9 cellular contexts compared by ENCODE assay signal in genomic region chr6:34680802-34681515, GRCh38. TPM values are rescaled to one million over a fixed set of nuclear protein-coding genes. Genes with fewer than 3 reads are reported as not detected.
DNase-seq lines count a peak whose midpoint lies in the region; ATAC-seq lines count a peak whose summit lies in the region.
"Had no signal": no experiment of that assay in that cellular context is flagged by ENCODE, and none has a peak within 500 bp of the region (broad histone marks: within the 10 kb centered on the region; RNA-seq: fewer than 3 reads in every experiment).

No MANE protein-coding gene starts in this region.

- peak; percentile 30 for DNase-seq in SK-MEL-5 (ENCODE audit: low read depth, low spot score)
- peak; percentile 63 for DNase-seq in mesenchymal stem cell
- no peak for DNase-seq in HuH-7 (ENCODE audit: low spot score)
- no peak for DNase-seq in activated naive CD4-positive, alpha-beta T cell treated with anti-CD3 and anti-CD28 coated beads for 36 hours
- DNase-seq in activated CD4-positive, alpha-beta T cell treated with anti-CD3 and anti-CD28 coated beads for 1 hour = no peak
- DNase-seq: SJCRH30 had no signal

- H3K36me3 Mint-ChIP-seq in activated naive CD4-positive, alpha-beta T cell treated with anti-CD3 and anti-CD28 coated beads for 36 hours (ENCODE audit: low read depth) = peaks cover 4% of the 10 kb centered on the region

- no peak overlapping the region for H2AFZ ChIP-seq in mesenchymal stem cell (ENCODE audit: low read depth, low read length)

- H2BK15ac ChIP-seq in mesenchymal stem cell (ENCODE audit: low read depth, poor library complexity, severe bottlenecking) = no peak overlapping the region

- intact Hi-C loops in activated naive CD4-positive, alpha-beta T cell treated with anti-CD3 and anti-CD28 coated beads for 36 hours (cut with micrococcal nuclease) = no loop called here

- H3K23ac ChIP-seq in mesenchymal stem cell (ENCODE audit: low read length in 2 of 2) = no peak overlapping the region

- peaks cover 34% of the 10 kb centered on the region for H3K4me1 Mint-ChIP-seq in activated naive CD4-positive, alpha-beta T cell treated with anti-CD3 and anti-CD28 coated beads for 36 hours (ENCODE audit: low read depth)

- no peaks in the 10 kb centered on the region for H3K27me3 Mint-ChIP-seq in activated naive CD4-positive, alpha-beta T cell treated with anti-CD3 and anti-CD28 coated beads for 36 hours (ENCODE audit: low read depth)

- H3K4ac ChIP-seq in mesenchymal stem cell (ENCODE audit: low read depth in 1 of 2, low read length in 2 of 2) = no peak overlapping the region

- H3K4me2 ChIP-seq in BLaER1 (peak overlapping the region; percentile 29), mesenchymal stem cell (ENCODE audit: low read length, poor library complexity, severe bottlenecking) (no peak overlapping the region)

- WGBS in mesenchymal stem cell = 74% methylated on average over 3 of the region's 3 CpGs

- peaks cover 19% of the 10 kb centered on the region for H3K4me1 ChIP-seq in BLaER1
- peaks cover 1% of the 10 kb centered on the region for H3K4me1 ChIP-seq in mesenchymal stem cell (ENCODE audit: control insufficient read depth, insufficient read depth, low read depth, low read length)

- H3K4me3 ChIP-seq in BLaER1 = no peak overlapping the region
- no peak overlapping the region for H3K4me3 ChIP-seq in mesenchymal stem cell (ENCODE audit: insufficient read depth in 1 of 2, low read depth in 1 of 2, low read length in 2 of 2)
- H3K4me3 ChIP-seq: SJCRH30 had no signal

- peaks cover 90% of the 10 kb centered on the region for H4K20me1 ChIP-seq in BLaER1

- in situ Hi-C loops in SK-MEL-5 (cut with HindIII; ENCODE audit: low pct_unique_long_range_greater_than_20kb, low sequenced_read_pairs) = no loop called here

- no peaks in the 10 kb centered on the region for H3K9me3 Mint-ChIP-seq in activated naive CD4-positive, alpha-beta T cell treated with anti-CD3 and anti-CD28 coated beads for 36 hours

- no peak overlapping the region for H3K18ac ChIP-seq in mesenchymal stem cell (ENCODE audit: low read depth in 1 of 2, low read length in 2 of 2)

- H2BK120ac ChIP-seq in mesenchymal stem cell (ENCODE audit: low read depth, low read length) = no peak overlapping the region

- H3K4me3 Mint-ChIP-seq in activated naive CD4-positive, alpha-beta T cell treated with anti-CD3 and anti-CD28 coated beads for 36 hours = no peak overlapping the region

- H2AK5ac ChIP-seq in mesenchymal stem cell (ENCODE audit: low read length, severe bottlenecking) = no peak overlapping the region

- no peak overlapping the region for H4K91ac ChIP-seq in mesenchymal stem cell (ENCODE audit: low read length)

- H3K27ac Mint-ChIP-seq in activated naive CD4-positive, alpha-beta T cell treated with anti-CD3 and anti-CD28 coated beads for 36 hours = no peak overlapping the region

- H2BK5ac ChIP-seq in mesenchymal stem cell (ENCODE audit: low read depth, low read length, poor library complexity, severe bottlenecking) = peak overlapping the region; percentile 66

- H3K9ac ChIP-seq in BLaER1 (no peak overlapping the region), mesenchymal stem cell (ENCODE audit: low read length) (peak overlapping the region; percentile 24)

- no peaks in the 10 kb centered on the region for H3K27me3 ChIP-seq in BLaER1
- no peaks in the 10 kb centered on the region for H3K27me3 ChIP-seq in mesenchymal stem cell (ENCODE audit: control insufficient read depth in 1 of 2, insufficient read depth in 1 of 2, low read length in 2 of 2)
- H3K27me3 ChIP-seq: SJCRH30 had no signal

- H3K14ac ChIP-seq in mesenchymal stem cell (ENCODE audit: low read length in 2 of 2) = no peak overlapping the region

- peak; percentile 43 for ATAC-seq in GM21825 (IDR thresholded peaks at IDR 0.05; ENCODE audit: unreplicated experiment)
- no peak for ATAC-seq in HG03460 (IDR thresholded peaks at IDR 0.05; ENCODE audit: unreplicated experiment)

- H3K27ac ChIP-seq in BLaER1 (no peak overlapping the region), mesenchymal stem cell (ENCODE audit: low read length, poor library complexity, severe bottlenecking) (peak overlapping the region; percentile 66)
- H3K27ac ChIP-seq: SJCRH30 had no signal

- no peak overlapping the region for H4K8ac ChIP-seq in mesenchymal stem cell (ENCODE audit: low read length)

- H3K9me3 ChIP-seq in BLaER1 (no peaks in the 10 kb centered on the region), mesenchymal stem cell (ENCODE audit: control insufficient read depth, low read length) (no peaks in the 10 kb centered on the region)
- H3K9me3 ChIP-seq: SJCRH30 had no signal

- CTCF ChIA-PET in activated naive CD4-positive, alpha-beta T cell treated with anti-CD3 and anti-CD28 coated beads for 36 hours (lab: Charles Lee) = interaction anchor here (0.7 kb wide), 1 partner anchor 343 kb away, joined by 4 read pairs; no protein-coding TSS in a partner anchor

- H3K79me1 ChIP-seq in mesenchymal stem cell (replicated peaks; ENCODE audit: low read length, poor library complexity, severe bottlenecking) = peaks cover 10% of the 10 kb centered on the region

- peaks cover 4% of the 10 kb centered on the region; the same call in 1 of the 2 replicates for H3K36me3 ChIP-seq in BLaER1
- H3K36me3 ChIP-seq in mesenchymal stem cell (ENCODE audit: control insufficient read depth in 1 of 2, insufficient read depth in 2 of 2, low read depth in 1 of 2, low read length in 2 of 2) = no peaks in the 10 kb centered on the region
- H3K36me3 ChIP-seq: SJCRH30 had no signal

- no peak overlapping the region for H2BK12ac ChIP-seq in mesenchymal stem cell (ENCODE audit: low read length in 2 of 2)

RNA-seq across cellular contexts. Expression of gene ILRUN, which starts 15.6 kb away (rescaled TPM):
- total RNA-seq in SK-MEL-5 (2014; rRNA removed; shearing (Covaris generic)) = 34.7 and 37.5 TPM in 2 replicates
- 39.8 and 40.1 TPM in 2 replicates for polyA plus RNA-seq in SK-MEL-5 (2015; cell fraction: cytosol; rRNA removed)
- 9.1 and 10.1 TPM in 2 replicates for polyA plus RNA-seq in SK-MEL-5 (2015; cell fraction: nucleus; rRNA removed)
- 36.6 TPM for polyA plus RNA-seq in mesenchymal stem cell (2013, experiment 1 of 2)
- 37.6 TPM for polyA plus RNA-seq in mesenchymal stem cell (2013, experiment 2 of 2)
- total RNA-seq in activated naive CD4-positive, alpha-beta T cell treated with anti-CD3 and anti-CD28 coated beads for 36 hours = 10 to 100 TPM; 51.4 to 53.3 TPM

Comparison
In these comparisons a context has a peak if more than half of its experiments do, and no peak if none do; other contexts are left out.
1. DNase-seq: peak in SK-MEL-5 (single experiment) and mesenchymal stem cell (single experiment); none in HuH-7 (single experiment), activated naive CD4-positive, alpha-beta T cell treated with anti-CD3 and anti-CD28 coated beads for 36 hours (single experiment) and activated CD4-positive, alpha-beta T cell treated with anti-CD3 and anti-CD28 coated beads for 1 hour (single experiment).